Comparison of ENCODE assay signal across 7 cellular contexts in the genomic region with DNA sequence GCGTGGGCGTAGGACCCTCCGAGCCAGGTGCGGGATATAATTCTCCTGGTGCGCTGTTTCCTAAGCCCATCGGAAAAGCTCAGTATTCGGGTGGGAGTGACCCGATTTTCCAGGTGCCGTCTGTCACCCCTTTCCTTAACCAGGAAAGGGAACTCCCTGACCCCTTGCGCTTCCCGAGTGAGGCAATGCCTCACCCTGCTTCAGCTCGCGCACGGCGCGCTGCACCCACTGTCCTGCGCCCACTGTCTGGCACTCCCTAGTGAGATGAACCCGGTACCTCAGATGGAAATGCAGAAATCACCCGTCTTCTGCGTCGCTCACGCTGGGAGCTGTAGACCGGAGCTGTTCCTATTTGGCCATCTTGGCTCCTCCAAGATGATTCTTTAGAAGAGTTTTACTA.
DNase-seq lines count a peak whose midpoint lies in the region; ATAC-seq and TF ChIP-seq lines count a peak whose summit lies in the region.
"Not testable (repeated sequence)": the region's sequence is repeated elsewhere in the genome, so short reads cannot be mapped to it uniquely, and the experiment has no call there.

No MANE protein-coding gene starts in this region.

- peaks cover 16% of the 10 kb centered on the region for H3K4me1 Mint-ChIP-seq in WTC11
- H3K4me1 Mint-ChIP-seq in chondrocyte (ENCODE audit: low read depth); endodermal cell: not testable (repeated sequence)

- H2AFZ ChIP-seq in trophoblast cell (ENCODE audit: insufficient read depth, low read length, poor library complexity) = not testable (repeated sequence)

- not testable (repeated sequence) for ATAC-seq in WTC11

- not testable (repeated sequence) for H3K14ac ChIP-seq in trophoblast cell (ENCODE audit: low read length)

- not testable (repeated sequence) for H4K91ac ChIP-seq in trophoblast cell (ENCODE audit: low read depth, low read length)

- not testable (repeated sequence) for H3K4me1 ChIP-seq in ES-I3 (ENCODE audit: insufficient read depth, low read length); HUES6 (ENCODE audit: control insufficient read depth, insufficient read depth, low read length); endodermal cell (ENCODE audit: control insufficient read depth, insufficient read depth, low read length); trophoblast cell (ENCODE audit: control insufficient read depth in 1 of 2, insufficient read depth in 2 of 2, low read length in 2 of 2)

- POLR2A ChIA-PET in WTC11 (lab: Charles Lee) = not testable (repeated sequence)

- not testable (repeated sequence) for H3K9me3 ChIP-seq in ES-I3 (ENCODE audit: control insufficient read depth, insufficient read depth, low read length); HUES6 (ENCODE audit: control insufficient read depth, insufficient read depth, low read depth, low read length); endodermal cell (ENCODE audit: control insufficient read depth, low read length); trophoblast cell (ENCODE audit: insufficient read depth, low read depth, low read length)

- not testable (repeated sequence) for H3K36me3 Mint-ChIP-seq in WTC11; chondrocyte (ENCODE audit: low read depth); endodermal cell (ENCODE audit: low read depth)

- not testable (repeated sequence) for H2BK5ac ChIP-seq in trophoblast cell (ENCODE audit: low read depth, low read length, poor library complexity)

- H3K79me1 ChIP-seq in trophoblast cell (ENCODE audit: low read length) = not testable (repeated sequence)

- not testable (repeated sequence) for H3K27me3 Mint-ChIP-seq in WTC11 (ENCODE audit: low read depth); chondrocyte (ENCODE audit: low read depth); endodermal cell (ENCODE audit: insufficient read depth)

- H3K27me3 ChIP-seq in HUES6 (ENCODE audit: control insufficient read depth, insufficient read depth, low read length); endodermal cell (ENCODE audit: control insufficient read depth, insufficient read depth, low read length, poor library complexity, severe bottlenecking); trophoblast cell (ENCODE audit: insufficient read depth, low read length): not testable (repeated sequence)

- peak; percentile 27 for DNase-seq in DMS53 (lab: John Stamatoyannopoulos, UW)
- DNase-seq in WTC11 (ENCODE audit: low spot score); endodermal cell; trophoblast cell: not testable (repeated sequence)
- DNase-seq in chondrocyte (ENCODE audit: low spot score) = peak; percentile 54

- TF ChIP-seq CTCF in WTC11 (IDR thresholded peaks at IDR 0.05); chondrocyte (IDR thresholded peaks at IDR 0.05); endodermal cell (conservative IDR thresholded peaks at IDR 0.05): not testable (repeated sequence)

- not testable (repeated sequence) for H3K18ac ChIP-seq in trophoblast cell (ENCODE audit: low read length)

- not testable (repeated sequence) for H3K4me2 ChIP-seq in trophoblast cell (ENCODE audit: low read length)

- H4K12ac ChIP-seq in trophoblast cell (ENCODE audit: low read depth, low read length) = not testable (repeated sequence)

- H3K4ac ChIP-seq in trophoblast cell (ENCODE audit: low read depth, low read length) = not testable (repeated sequence)

- not testable (repeated sequence) for H3K27ac ChIP-seq in HUES6 (ENCODE audit: low read depth, low read length); endodermal cell (ENCODE audit: low read depth, low read length); trophoblast cell (ENCODE audit: low read depth, low read length)

- H3K4me3 Mint-ChIP-seq in WTC11 (peak overlapping the region; percentile 68), endodermal cell (peak overlapping the region; percentile 31)
- H3K4me3 Mint-ChIP-seq in chondrocyte (ENCODE audit: unreplicated experiment) = not testable (repeated sequence)

- H3K9me3 Mint-ChIP-seq in WTC11; chondrocyte (ENCODE audit: low read depth): not testable (repeated sequence)
- H3K9me3 Mint-ChIP-seq in endodermal cell = peaks cover 11% of the 10 kb centered on the region

- not testable (repeated sequence) for H2BK12ac ChIP-seq in trophoblast cell (ENCODE audit: low read length)

- CTCF ChIA-PET in WTC11 (lab: Charles Lee) = not testable (repeated sequence)

- H3K23ac ChIP-seq in trophoblast cell (ENCODE audit: low read length) = not testable (repeated sequence)

- peak overlapping the region; percentile 47 for H4K8ac ChIP-seq in trophoblast cell (ENCODE audit: low read depth, low read length)

- not testable (repeated sequence) for H3K79me2 ChIP-seq in trophoblast cell (ENCODE audit: control insufficient read depth, insufficient read depth, low read length, poor library complexity)

- not testable (repeated sequence) for H2AK5ac ChIP-seq in trophoblast cell (ENCODE audit: low read length)

- 93 to 100% methylated on average over 8 to 16 of the region's 23 CpGs for WGBS in endodermal cell (ENCODE audit: insufficient coverage in 1 of 2, insufficient read length in 1 of 2), 2 experiments
- WGBS in trophoblast cell (ENCODE audit: extremely low coverage, insufficient coverage, insufficient read length) = no CpG with 5 or more reads among the region's 23 CpGs

- 0 out of 2 replicates have a peak overlapping the region, but pooled peaks have one; percentile 27 for H3K27ac Mint-ChIP-seq in WTC11
- not testable (repeated sequence) for H3K27ac Mint-ChIP-seq in chondrocyte (ENCODE audit: unreplicated experiment); endodermal cell

- H3K36me3 ChIP-seq in ES-I3 (ENCODE audit: insufficient read depth, low read length); HUES6 (ENCODE audit: control insufficient read depth, insufficient read depth, low read length); endodermal cell (ENCODE audit: control insufficient read depth, insufficient read depth, low read length); trophoblast cell (ENCODE audit: control insufficient read depth in 1 of 2, insufficient read depth in 2 of 2, low read length in 2 of 2): not testable (repeated sequence)

- H3K9ac ChIP-seq in ES-I3 (ENCODE audit: low read depth, low read length) (peak overlapping the region; percentile 30; the same call in 1 of the 2 replicates), HUES6 (ENCODE audit: low read length) (peak overlapping the region; percentile 48)
- not testable (repeated sequence) for H3K9ac ChIP-seq in endodermal cell (ENCODE audit: extremely low read depth, low read length, poor library complexity, severe bottlenecking); trophoblast cell (ENCODE audit: low read length)

- H2BK120ac ChIP-seq in trophoblast cell (ENCODE audit: insufficient read depth, low read length, poor library complexity) = not testable (repeated sequence)

- peak overlapping the region; percentile 38; the same call in 1 of the 2 replicates for H3K4me3 ChIP-seq in HUES6 (ENCODE audit: low read depth, low read length)
- not testable (repeated sequence) for H3K4me3 ChIP-seq in endodermal cell (ENCODE audit: low read length); trophoblast cell (ENCODE audit: low read depth, low read length)
